ENCODE assay signal across 8 cellular contexts in genomic region chr1:147599362-147600118, GRCh38. TPM values are rescaled to one million over a fixed set of nuclear protein-coding genes. Genes with fewer than 3 reads are reported as not detected.
DNase-seq lines count a peak whose midpoint lies in the region; ATAC-seq and TF ChIP-seq lines count a peak whose summit lies in the region.

No MANE protein-coding gene starts in this region.

- H3K27ac Mint-ChIP-seq in CD8-positive, alpha-beta memory T cell, result peak overlapping the region in 5 of 8 donors; percentile 44 to 77 (median 64)
- H3K27ac Mint-ChIP-seq in endodermal cell, result peak overlapping the region; percentile 73
- H3K27ac Mint-ChIP-seq in mesothelial cell of epicardium, result peak overlapping the region; percentile 96

- POLR2A ChIA-PET in CD8-positive, alpha-beta memory T cell (lab: Charles Lee), result interaction anchor here (0.6 to 3.1 kb wide), 9 partner anchors 28 to 92 kb away, joined by 3 to 45 read pairs (median 4); partner anchors contain the start of genes ACP6 and BCL9

- peaks cover 10% of the 10 kb centered on the region for H3K4me1 ChIP-seq in CD8-positive, alpha-beta memory T cell (ENCODE audit: insufficient read depth, low read length)
- H3K4me1 ChIP-seq in HUES48 (ENCODE audit: control insufficient read depth, insufficient read depth, low read length), result peaks cover 30% of the 10 kb centered on the region
- peaks cover 2% of the 10 kb centered on the region for H3K4me1 ChIP-seq in endodermal cell (ENCODE audit: control insufficient read depth, insufficient read depth, low read length)

- CTCF ChIA-PET in CD8-positive, alpha-beta memory T cell (lab: Charles Lee), result interaction anchor here (1.0 to 2.2 kb wide), 5 partner anchors 48 to 107 kb away, joined by 3 to 8 read pairs (median 3); partner anchors contain the start of gene BCL9

- H3K27me3 ChIP-seq in CD8-positive, alpha-beta memory T cell (ENCODE audit: insufficient read depth, low read length, poor library complexity, severe bottlenecking), result no peaks in the 10 kb centered on the region
- H3K27me3 ChIP-seq in HUES48 (ENCODE audit: control insufficient read depth, insufficient read depth, low read length) (peaks cover 20% of the 10 kb centered on the region), endodermal cell (ENCODE audit: control insufficient read depth, insufficient read depth, low read length, poor library complexity, severe bottlenecking) (no peaks in the 10 kb centered on the region)

- 0% methylated on average over 6 to 80 of the region's 80 CpGs for WGBS in endodermal cell (ENCODE audit: insufficient coverage in 1 of 2, insufficient read length in 1 of 2), 2 experiments

- peak; percentile 93 to 97 (median 96) for DNase-seq in CD8-positive, alpha-beta memory T cell
- DNase-seq in NOMO-1 treated with dmso at 0.1 percent for 144 hours (lab: John Stamatoyannopoulos, UW; ENCODE audit: unreplicated experiment) (peak; percentile 93), endodermal cell (peak; percentile 99), mesothelial cell of epicardium (ENCODE audit: low spot score in 2 of 2, unreplicated experiment in 2 of 2) (peak; percentile 97)
- DNase-seq in activated CD8-positive, alpha-beta memory T cell treated with anti-CD3 and anti-CD28 coated beads, Interleukin-2, amount 50 U/mL, for 24 hours (ENCODE audit: extremely low read depth), result peak; percentile 90
- peak; percentile 92 for DNase-seq in stimulated activated CD8-positive, alpha-beta memory T cell treated with anti-CD3 and anti-CD28 coated beads, Interleukin-15, amount 100 ng/mL, for 24 hours (ENCODE audit: low read depth)

- peak overlapping the region; percentile 74 for H3K4me3 ChIP-seq in CD8-positive, alpha-beta memory T cell (ENCODE audit: low read length)
- peak overlapping the region; percentile 88 for H3K4me3 ChIP-seq in HUES48 (ENCODE audit: low read depth, low read length)
- H3K4me3 ChIP-seq in endodermal cell (ENCODE audit: low read length), result peak overlapping the region; percentile 85

- peaks cover 17 to 24% (median 23%) of the 10 kb centered on the region in 3 donors for H3K4me1 Mint-ChIP-seq in CD8-positive, alpha-beta memory T cell
- peaks cover 22% of the 10 kb centered on the region for H3K4me1 Mint-ChIP-seq in endodermal cell
- H3K4me1 Mint-ChIP-seq in mesothelial cell of epicardium, result peaks cover 26% of the 10 kb centered on the region

- TF ChIP-seq CTCF in endodermal cell (conservative IDR thresholded peaks at IDR 0.05) (no peak), mesothelial cell of epicardium (IDR thresholded peaks at IDR 0.05; ENCODE audit: unreplicated experiment) (no peak)

- no peaks in the 10 kb centered on the region for H3K36me3 ChIP-seq in CD8-positive, alpha-beta memory T cell (ENCODE audit: insufficient read depth, low read length)
- H3K36me3 ChIP-seq in HUES48 (ENCODE audit: control insufficient read depth, insufficient read depth, low read length) (no peaks in the 10 kb centered on the region), endodermal cell (ENCODE audit: control insufficient read depth, insufficient read depth, low read length) (no peaks in the 10 kb centered on the region)

- H3K36me3 Mint-ChIP-seq in CD8-positive, alpha-beta memory T cell, result peaks cover 0 to 2% (median 0%) of the 10 kb centered on the region in 3 donors
- peaks cover under 1% of the 10 kb centered on the region for H3K36me3 Mint-ChIP-seq in endodermal cell (ENCODE audit: low read depth)
- H3K36me3 Mint-ChIP-seq in mesothelial cell of epicardium, result peaks cover 1% of the 10 kb centered on the region

- H3K9ac ChIP-seq in HUES48 (ENCODE audit: low read depth, low read length) (peak overlapping the region; percentile 55), endodermal cell (ENCODE audit: extremely low read depth, low read length, poor library complexity, severe bottlenecking) (peak overlapping the region; percentile 72)

- H3K9me3 ChIP-seq in CD8-positive, alpha-beta memory T cell (ENCODE audit: low read length), result no peaks in the 10 kb centered on the region
- H3K9me3 ChIP-seq in HUES48 (ENCODE audit: control insufficient read depth, insufficient read depth, low read length) (no peaks in the 10 kb centered on the region), endodermal cell (ENCODE audit: control insufficient read depth, low read length) (no peaks in the 10 kb centered on the region)

- H3K27me3 Mint-ChIP-seq in CD8-positive, alpha-beta memory T cell, result no peaks in the 10 kb centered on the region
- no peaks in the 10 kb centered on the region for H3K27me3 Mint-ChIP-seq in endodermal cell (ENCODE audit: insufficient read depth)
- no peaks in the 10 kb centered on the region for H3K27me3 Mint-ChIP-seq in mesothelial cell of epicardium (ENCODE audit: low read depth)

- H3K27ac ChIP-seq in CD8-positive, alpha-beta memory T cell (ENCODE audit: low read depth, low read length), result peak overlapping the region; percentile 36
- H3K27ac ChIP-seq in HUES48 (ENCODE audit: low read depth, low read length), result peak overlapping the region; percentile 92
- peak overlapping the region; percentile 87 for H3K27ac ChIP-seq in endodermal cell (ENCODE audit: low read depth, low read length)

- peak; percentile 74 for ATAC-seq in GM21423 (IDR thresholded peaks at IDR 0.05; ENCODE audit: unreplicated experiment)

- no peaks in the 10 kb centered on the region for H3K9me3 Mint-ChIP-seq in CD8-positive, alpha-beta memory T cell
- H3K9me3 Mint-ChIP-seq in endodermal cell (no peaks in the 10 kb centered on the region), mesothelial cell of epicardium (no peaks in the 10 kb centered on the region)

- H3K4me3 Mint-ChIP-seq in CD8-positive, alpha-beta memory T cell, result peak overlapping the region; percentile 83 to 92 (median 89)
- H3K4me3 Mint-ChIP-seq in endodermal cell, result peak overlapping the region; percentile 74
- peak overlapping the region; percentile 91 for H3K4me3 Mint-ChIP-seq in mesothelial cell of epicardium

RNA-seq across cellular contexts. Expression of gene BCL9, which starts 58.2 kb away (rescaled TPM):
- total RNA-seq in CD8-positive, alpha-beta memory T cell, result 10 to 100 TPM; 19.2 to 23.9 TPM
- polyA plus RNA-seq in CD8-positive, alpha-beta memory T cell, result 4.4 TPM
- total RNA-seq in endodermal cell (10 to 100 TPM; 63.8 to 77.5 TPM), mesothelial cell of epicardium (63.6 to 64.2 TPM (median 63.7 TPM) in 3 replicates)
- polyA plus RNA-seq in endodermal cell (2013, experiment 1 of 2), result 53.2 TPM
- polyA plus RNA-seq in endodermal cell (2013, experiment 2 of 2), result 51.7 TPM

Comparison
In these comparisons a context has a peak if more than half of its experiments do, and no peak if none do; other contexts are left out.
1. Peak in every context shown above with its lines: DNase-seq, ATAC-seq, H3K4me3 ChIP-seq and H3K27ac ChIP-seq.
2. H3K27ac ChIP-seq: peak in every context shown above with its lines; median percentile 92 in HUES48; 87 in endodermal cell; 36 in CD8-positive, alpha-beta memory T cell.